In the genomic region with DNA sequence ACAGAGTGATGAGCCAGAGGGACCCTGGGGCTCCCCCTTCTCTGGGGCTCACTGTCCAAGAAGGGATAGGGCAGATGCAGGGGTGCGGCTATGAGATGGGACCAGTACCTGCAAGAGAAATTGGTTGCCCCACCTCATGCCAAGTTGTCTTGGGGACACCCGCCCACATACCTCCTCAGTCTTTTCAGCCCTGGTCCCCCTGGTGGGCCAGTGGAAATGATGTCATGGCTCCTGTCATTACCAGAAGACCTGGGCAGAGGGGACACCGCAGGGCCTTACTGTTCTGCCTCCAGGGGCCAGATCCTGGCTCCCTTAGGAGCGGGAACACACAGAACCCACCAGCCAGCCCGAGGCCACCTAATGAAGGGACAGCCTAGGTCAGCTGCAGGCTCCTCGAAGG, we compare ENCODE assay signal across 1 cellular context.
TF ChIP-seq lines count a peak whose summit lies in the region.

No MANE protein-coding gene starts in this region.

TF ChIP-seq in GM23338, 12 proteins besides CTCF, POLR2A, EP300 and RAD21 (continued from another document):
- TF ChIP-seq, protein P1, sequence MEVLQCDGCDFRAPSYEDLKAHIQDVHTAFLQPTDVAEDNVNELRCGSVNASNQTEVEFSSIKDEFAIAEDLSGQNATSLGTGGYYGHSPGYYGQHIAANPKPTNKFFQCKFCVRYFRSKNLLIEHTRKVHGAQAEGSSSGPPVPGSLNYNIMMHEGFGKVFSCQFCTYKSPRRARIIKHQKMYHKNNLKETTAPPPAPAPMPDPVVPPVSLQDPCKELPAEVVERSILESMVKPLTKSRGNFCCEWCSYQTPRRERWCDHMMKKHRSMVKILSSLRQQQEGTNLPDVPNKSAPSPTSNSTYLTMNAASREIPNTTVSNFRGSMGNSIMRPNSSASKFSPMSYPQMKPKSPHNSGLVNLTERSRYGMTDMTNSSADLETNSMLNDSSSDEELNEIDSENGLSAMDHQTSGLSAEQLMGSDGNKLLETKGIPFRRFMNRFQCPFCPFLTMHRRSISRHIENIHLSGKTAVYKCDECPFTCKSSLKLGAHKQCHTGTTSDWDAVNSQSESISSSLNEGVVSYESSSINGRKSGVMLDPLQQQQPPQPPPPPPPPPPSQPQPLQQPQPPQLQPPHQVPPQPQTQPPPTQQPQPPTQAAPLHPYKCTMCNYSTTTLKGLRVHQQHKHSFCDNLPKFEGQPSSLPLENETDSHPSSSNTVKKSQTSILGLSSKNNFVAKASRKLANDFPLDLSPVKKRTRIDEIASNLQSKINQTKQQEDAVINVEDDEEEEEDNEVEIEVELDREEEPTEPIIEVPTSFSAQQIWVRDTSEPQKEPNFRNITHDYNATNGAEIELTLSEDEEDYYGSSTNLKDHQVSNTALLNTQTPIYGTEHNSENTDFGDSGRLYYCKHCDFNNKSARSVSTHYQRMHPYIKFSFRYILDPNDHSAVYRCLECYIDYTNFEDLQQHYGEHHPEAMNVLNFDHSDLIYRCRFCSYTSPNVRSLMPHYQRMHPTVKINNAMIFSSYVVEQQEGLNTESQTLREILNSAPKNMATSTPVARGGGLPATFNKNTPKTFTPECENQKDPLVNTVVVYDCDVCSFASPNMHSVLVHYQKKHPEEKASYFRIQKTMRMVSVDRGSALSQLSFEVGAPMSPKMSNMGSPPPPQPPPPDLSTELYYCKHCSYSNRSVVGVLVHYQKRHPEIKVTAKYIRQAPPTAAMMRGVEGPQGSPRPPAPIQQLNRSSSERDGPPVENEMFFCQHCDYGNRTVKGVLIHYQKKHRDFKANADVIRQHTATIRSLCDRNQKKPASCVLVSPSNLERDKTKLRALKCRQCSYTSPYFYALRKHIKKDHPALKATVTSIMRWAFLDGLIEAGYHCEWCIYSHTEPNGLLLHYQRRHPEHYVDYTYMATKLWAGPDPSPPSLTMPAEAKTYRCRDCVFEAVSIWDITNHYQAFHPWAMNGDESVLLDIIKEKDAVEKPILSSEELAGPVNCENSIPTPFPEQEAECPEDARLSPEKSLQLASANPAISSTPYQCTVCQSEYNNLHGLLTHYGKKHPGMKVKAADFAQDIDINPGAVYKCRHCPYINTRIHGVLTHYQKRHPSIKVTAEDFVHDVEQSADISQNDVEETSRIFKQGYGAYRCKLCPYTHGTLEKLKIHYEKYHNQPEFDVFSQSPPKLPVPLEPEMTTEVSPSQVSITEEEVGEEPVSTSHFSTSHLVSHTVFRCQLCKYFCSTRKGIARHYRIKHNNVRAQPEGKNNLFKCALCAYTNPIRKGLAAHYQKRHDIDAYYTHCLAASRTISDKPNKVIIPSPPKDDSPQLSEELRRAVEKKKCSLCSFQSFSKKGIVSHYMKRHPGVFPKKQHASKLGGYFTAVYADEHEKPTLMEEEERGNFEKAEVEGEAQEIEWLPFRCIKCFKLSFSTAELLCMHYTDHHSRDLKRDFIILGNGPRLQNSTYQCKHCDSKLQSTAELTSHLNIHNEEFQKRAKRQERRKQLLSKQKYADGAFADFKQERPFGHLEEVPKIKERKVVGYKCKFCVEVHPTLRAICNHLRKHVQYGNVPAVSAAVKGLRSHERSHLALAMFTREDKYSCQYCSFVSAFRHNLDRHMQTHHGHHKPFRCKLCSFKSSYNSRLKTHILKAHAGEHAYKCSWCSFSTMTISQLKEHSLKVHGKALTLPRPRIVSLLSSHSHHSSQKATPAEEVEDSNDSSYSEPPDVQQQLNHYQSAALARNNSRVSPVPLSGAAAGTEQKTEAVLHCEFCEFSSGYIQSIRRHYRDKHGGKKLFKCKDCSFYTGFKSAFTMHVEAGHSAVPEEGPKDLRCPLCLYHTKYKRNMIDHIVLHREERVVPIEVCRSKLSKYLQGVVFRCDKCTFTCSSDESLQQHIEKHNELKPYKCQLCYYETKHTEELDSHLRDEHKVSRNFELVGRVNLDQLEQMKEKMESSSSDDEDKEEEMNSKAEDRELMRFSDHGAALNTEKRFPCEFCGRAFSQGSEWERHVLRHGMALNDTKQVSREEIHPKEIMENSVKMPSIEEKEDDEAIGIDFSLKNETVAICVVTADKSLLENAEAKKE (CRISPR knock-in tag; IDR thresholded peaks at IDR 0.05): no peak
- TF ChIP-seq, protein P2, sequence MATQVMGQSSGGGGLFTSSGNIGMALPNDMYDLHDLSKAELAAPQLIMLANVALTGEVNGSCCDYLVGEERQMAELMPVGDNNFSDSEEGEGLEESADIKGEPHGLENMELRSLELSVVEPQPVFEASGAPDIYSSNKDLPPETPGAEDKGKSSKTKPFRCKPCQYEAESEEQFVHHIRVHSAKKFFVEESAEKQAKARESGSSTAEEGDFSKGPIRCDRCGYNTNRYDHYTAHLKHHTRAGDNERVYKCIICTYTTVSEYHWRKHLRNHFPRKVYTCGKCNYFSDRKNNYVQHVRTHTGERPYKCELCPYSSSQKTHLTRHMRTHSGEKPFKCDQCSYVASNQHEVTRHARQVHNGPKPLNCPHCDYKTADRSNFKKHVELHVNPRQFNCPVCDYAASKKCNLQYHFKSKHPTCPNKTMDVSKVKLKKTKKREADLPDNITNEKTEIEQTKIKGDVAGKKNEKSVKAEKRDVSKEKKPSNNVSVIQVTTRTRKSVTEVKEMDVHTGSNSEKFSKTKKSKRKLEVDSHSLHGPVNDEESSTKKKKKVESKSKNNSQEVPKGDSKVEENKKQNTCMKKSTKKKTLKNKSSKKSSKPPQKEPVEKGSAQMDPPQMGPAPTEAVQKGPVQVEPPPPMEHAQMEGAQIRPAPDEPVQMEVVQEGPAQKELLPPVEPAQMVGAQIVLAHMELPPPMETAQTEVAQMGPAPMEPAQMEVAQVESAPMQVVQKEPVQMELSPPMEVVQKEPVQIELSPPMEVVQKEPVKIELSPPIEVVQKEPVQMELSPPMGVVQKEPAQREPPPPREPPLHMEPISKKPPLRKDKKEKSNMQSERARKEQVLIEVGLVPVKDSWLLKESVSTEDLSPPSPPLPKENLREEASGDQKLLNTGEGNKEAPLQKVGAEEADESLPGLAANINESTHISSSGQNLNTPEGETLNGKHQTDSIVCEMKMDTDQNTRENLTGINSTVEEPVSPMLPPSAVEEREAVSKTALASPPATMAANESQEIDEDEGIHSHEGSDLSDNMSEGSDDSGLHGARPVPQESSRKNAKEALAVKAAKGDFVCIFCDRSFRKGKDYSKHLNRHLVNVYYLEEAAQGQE (IDR thresholded peaks at IDR 0.05; ENCODE audit: unreplicated experiment): no peak
- no peak for TF ChIP-seq CREB1 (CRISPR knock-in tag; IDR thresholded peaks at IDR 0.05; ENCODE audit: low read depth)
- TF ChIP-seq EZH2phosphoT487 (IDR thresholded peaks at IDR 0.05; ENCODE audit: unreplicated experiment): no peak
- TF ChIP-seq ZNF331 (CRISPR knock-in tag; IDR thresholded peaks at IDR 0.05; ENCODE audit: low read depth): no peak
- TF ChIP-seq NANOG (IDR thresholded peaks at IDR 0.05; ENCODE audit: borderline replicate concordance): no peak
- no peak for TF ChIP-seq JUNB (IDR thresholded peaks at IDR 0.05; ENCODE audit: unreplicated experiment)
- TF ChIP-seq, protein P3, sequence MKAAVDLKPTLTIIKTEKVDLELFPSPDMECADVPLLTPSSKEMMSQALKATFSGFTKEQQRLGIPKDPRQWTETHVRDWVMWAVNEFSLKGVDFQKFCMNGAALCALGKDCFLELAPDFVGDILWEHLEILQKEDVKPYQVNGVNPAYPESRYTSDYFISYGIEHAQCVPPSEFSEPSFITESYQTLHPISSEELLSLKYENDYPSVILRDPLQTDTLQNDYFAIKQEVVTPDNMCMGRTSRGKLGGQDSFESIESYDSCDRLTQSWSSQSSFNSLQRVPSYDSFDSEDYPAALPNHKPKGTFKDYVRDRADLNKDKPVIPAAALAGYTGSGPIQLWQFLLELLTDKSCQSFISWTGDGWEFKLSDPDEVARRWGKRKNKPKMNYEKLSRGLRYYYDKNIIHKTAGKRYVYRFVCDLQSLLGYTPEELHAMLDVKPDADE (IDR thresholded peaks at IDR 0.05): no peak
- no peak for TF ChIP-seq STAT1 (IDR thresholded peaks at IDR 0.05; ENCODE audit: unreplicated experiment)
- TF ChIP-seq EZH2 (IDR thresholded peaks at IDR 0.05; ENCODE audit: low read depth, unreplicated experiment): no peak
